ENCODE assay signal across 8 cellular contexts in the genomic region with DNA sequence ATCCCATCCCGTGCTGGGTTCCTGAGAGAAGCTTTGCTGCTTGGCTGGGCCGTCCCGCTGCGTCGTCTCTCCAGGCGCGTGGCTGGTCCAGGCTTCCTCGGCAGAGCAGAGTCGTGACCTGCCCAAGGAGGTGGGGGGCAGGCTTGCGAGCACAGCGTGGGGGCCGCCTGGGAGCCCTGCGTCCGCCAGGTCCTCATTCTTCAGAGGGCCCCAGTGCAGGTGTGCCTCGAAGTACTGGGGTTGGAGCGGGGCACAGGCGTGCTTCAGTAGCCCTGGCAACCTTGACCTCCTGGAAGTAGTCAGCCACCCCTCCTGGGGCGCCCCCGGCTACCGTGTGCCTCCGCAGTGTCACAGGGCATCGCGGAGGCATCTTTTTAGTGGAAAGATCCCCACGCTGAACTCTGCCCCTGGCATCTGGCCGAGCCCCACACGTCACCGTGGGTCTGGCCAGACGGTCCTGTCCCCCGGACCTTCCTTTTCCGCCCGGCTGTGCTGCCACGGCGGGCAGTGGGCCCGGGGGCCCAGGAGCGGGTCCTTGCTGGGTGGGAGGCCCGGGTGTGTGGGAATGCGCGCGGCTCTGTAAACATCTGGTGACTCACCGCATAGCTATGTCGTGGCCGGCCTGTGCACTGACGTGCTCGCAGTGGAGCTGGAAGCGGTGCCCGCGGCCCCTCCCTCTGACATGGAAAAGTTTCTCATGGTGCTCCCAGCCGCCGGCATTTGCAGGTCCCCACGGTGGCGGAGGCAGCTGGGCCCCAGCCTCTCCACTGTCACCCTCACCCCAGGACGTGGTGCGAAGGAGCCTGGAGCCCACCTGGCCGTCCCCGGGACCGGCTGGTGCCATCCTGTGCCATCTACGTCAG. TPM values are rescaled to one million over a fixed set of nuclear protein-coding genes. Genes with fewer than 3 reads are reported as not detected.
A peak's percentile ranks its signal among the peaks of the same experiment; 100 is the strongest.
DNase-seq lines count a peak whose midpoint lies in the region; TF ChIP-seq lines count a peak whose summit lies in the region.

No MANE protein-coding gene starts in this region.

- H3K4me1 Mint-ChIP-seq in immature natural killer cell = peaks cover 24 to 29% of the 10 kb centered on the region in 2 donors

- H3K27ac ChIP-seq in 22Rv1 = peak overlapping the region; percentile 93

- no peaks in the 10 kb centered on the region for H3K9me3 Mint-ChIP-seq in immature natural killer cell

- H3K4me3 ChIP-seq in kidney epithelial cell (ENCODE audit: low read depth, low read length) = peak overlapping the region; percentile 46

- no peaks in the 10 kb centered on the region for H3K36me3 ChIP-seq in kidney epithelial cell (ENCODE audit: control insufficient read depth, insufficient read depth, low read length)

- TF ChIP-seq CTCF in 22Rv1 (IDR thresholded peaks at IDR 0.05) = no peak
- no peak for TF ChIP-seq CTCF in kidney epithelial cell (IDR thresholded peaks at IDR 0.05; ENCODE audit: insufficient read depth, low read length, poor library complexity, severe bottlenecking)

- H3K36me3 Mint-ChIP-seq in immature natural killer cell = no peaks in the 10 kb centered on the region

- H3K27me3 ChIP-seq in kidney epithelial cell (ENCODE audit: control insufficient read depth, insufficient read depth, low read length) = no peaks in the 10 kb centered on the region

- DNase-seq in HT1080 (ENCODE audit: low read depth) (peak; percentile 97), cerebellar cortex (ENCODE audit: low spot score) (peak; percentile 50), kidney epithelial cell (ENCODE audit: low read depth) (peak; percentile 91), smooth muscle cell of the brain vasculature (ENCODE audit: low read depth, low spot score) (peak; percentile 96), immature natural killer cell (no peak), NCI-H2081 (lab: John Stamatoyannopoulos, UW) (no peak), cortex of kidney (lab: John Stamatoyannopoulos, UW) (no peak)

- peaks cover 7 to 22% (median 11%) of the 10 kb centered on the region in 3 donors for H3K27me3 Mint-ChIP-seq in immature natural killer cell (ENCODE audit: low read depth in 3 of 3)

- no peak overlapping the region for H3K27ac Mint-ChIP-seq in immature natural killer cell

- H3K4me3 Mint-ChIP-seq in immature natural killer cell = no peak overlapping the region

RNA-seq across cellular contexts. Expression of a gene that starts 6.5 kb away (rescaled TPM):
- total RNA-seq in HT1080 (2014; rRNA removed; shearing (Covaris generic)) = 20.9 and 21.9 TPM in 2 replicates
- polyA plus RNA-seq in HT1080 (2015; cell fraction: cytosol; rRNA removed) = 26.5 and 30.4 TPM in 2 replicates
- polyA plus RNA-seq in HT1080 (2015; cell fraction: nucleus; rRNA removed) = 92.4 and 92.7 TPM in 2 replicates
- 20.1 and 20.4 TPM in 2 replicates for total RNA-seq in kidney epithelial cell
- polyA plus RNA-seq in immature natural killer cell = under 1 TPM; 0.06 to 0.86 (median 0.76) TPM

RNA-seq across cellular contexts. Expression of a gene that starts 19.0 kb away (rescaled TPM):
- total RNA-seq in HT1080 (2014; rRNA removed; shearing (Covaris generic)) = 1.1 and 1.5 TPM in 2 replicates
- polyA plus RNA-seq in HT1080 (2015; cell fraction: cytosol; rRNA removed) = 1.5 and 2.3 TPM in 2 replicates
- 7.8 and 8.4 TPM in 2 replicates for polyA plus RNA-seq in HT1080 (2015; cell fraction: nucleus; rRNA removed)
- 5.7 and 5.8 TPM in 2 replicates for total RNA-seq in kidney epithelial cell
- polyA plus RNA-seq in immature natural killer cell = not detected

RNA-seq across cellular contexts. Expression of a gene that starts 32.8 kb away (rescaled TPM):
- 72.9 and 82.4 TPM in 2 replicates for total RNA-seq in HT1080 (2014; rRNA removed; shearing (Covaris generic))
- 67.3 and 78.0 TPM in 2 replicates for polyA plus RNA-seq in HT1080 (2015; cell fraction: cytosol; rRNA removed)
- 253 and 258 TPM in 2 replicates for polyA plus RNA-seq in HT1080 (2015; cell fraction: nucleus; rRNA removed)
- total RNA-seq in kidney epithelial cell = 84.3 and 109 TPM in 2 replicates
- polyA plus RNA-seq in immature natural killer cell = 10 to 100 TPM in 2 of 3 donors, 1 to 10 TPM in 1; 5.2 to 33.6 (median 11.0) TPM

RNA-seq across cellular contexts. Expression of a gene that starts 32.8 kb away (rescaled TPM):
- total RNA-seq in HT1080 (2014; rRNA removed; shearing (Covaris generic)) = 72.1 and 97.7 TPM in 2 replicates
- polyA plus RNA-seq in HT1080 (2015; cell fraction: cytosol; rRNA removed) = 57.8 and 71.6 TPM in 2 replicates
- 47.0 and 55.2 TPM in 2 replicates for polyA plus RNA-seq in HT1080 (2015; cell fraction: nucleus; rRNA removed)
- total RNA-seq in kidney epithelial cell = 73.9 and 79.8 TPM in 2 replicates
- polyA plus RNA-seq in immature natural killer cell = 10 to 100 TPM; 56.3 to 71.0 (median 61.9) TPM

Comparison
In these comparisons a context has a peak if more than half of its experiments do, and no peak if none do; other contexts are left out.
1. DNase-seq: peak in HT1080 (single experiment), cerebellar cortex (single experiment), kidney epithelial cell (single experiment) and smooth muscle cell of the brain vasculature (single experiment); none in immature natural killer cell (0 of 3), NCI-H2081 (0 of 2) and cortex of kidney (single experiment).